ENCODE assay signal across 35 cellular contexts in genomic region chr7:115070311-115070710, GRCh38.
"Had no signal": no experiment of that assay in that cellular context is flagged by ENCODE, and none has a peak within 500 bp of the region (broad histone marks: within the 10 kb centered on the region; RNA-seq: fewer than 3 reads in every experiment).

No MANE protein-coding gene starts in this region.

- H3K27me3 Mint-ChIP-seq: activated CD4-positive, alpha-beta memory T cell treated with anti-CD3 and anti-CD28 coated beads, Interleukin-2, amount 10 ng/mL, durations not matched to agents 7 days and 5 days; activated CD4-positive, alpha-beta T cell treated with anti-CD3 and anti-CD28 coated beads, Interleukin-2, amount 10 ng/mL, durations not matched to agents 24 days and 14 days; activated naive CD4-positive, alpha-beta T cell treated with anti-CD3 and anti-CD28 coated beads, Interleukin-2, amount 50 U/mL, for 24 hours; activated naive CD8-positive, alpha-beta T cell treated with anti-CD3 and anti-CD28 coated beads, Interleukin-2, amount 50 U/mL, for 24 hours; activated T-cell treated with anti-CD3 and anti-CD28 coated beads, Interleukin-2, amount 50 U/mL, for 24 hours; activated T-helper 17 cell treated with anti-CD3 and anti-CD28 coated beads, Interleukin-2, amount 50 U/mL, for 72 hours; memory B cell; stimulated activated naive B cell treated with anti-CD40 and anti-IgM and Interleukin-4, amounts not matched to agents 10 μg/mL and 1 μg/mL and 100 μg/mL, for 72 hours; T-helper 17 cell had no signal

- H3K4me3 ChIP-seq: body of pancreas, cardiac muscle cell, colonic mucosa, dorsolateral prefrontal cortex, pancreas, prostate gland, right atrium auricular region, stomach, thyroid gland, upper lobe of left lung had no signal

- H3K36me3 Mint-ChIP-seq: memory B cell; naive thymus-derived CD8-positive, alpha-beta T cell; stimulated activated naive B cell treated with anti-CD40 and anti-IgM and Interleukin-4, amounts not matched to agents 10 μg/mL and 1 μg/mL and 100 μg/mL, for 72 hours had no signal

- H3K9me3 Mint-ChIP-seq: activated naive CD4-positive, alpha-beta T cell treated with anti-CD3 and anti-CD28 coated beads, Interleukin-2, amount 50 U/mL, for 24 hours; activated naive CD8-positive, alpha-beta T cell treated with anti-CD3 and anti-CD28 coated beads, Interleukin-2, amount 50 U/mL, for 24 hours; activated T-cell treated with anti-CD3 and anti-CD28 coated beads, Interleukin-2, amount 50 U/mL, for 24 hours; memory B cell had no signal

- H3K27me3 ChIP-seq: body of pancreas, cardiac muscle cell, colonic mucosa, dorsolateral prefrontal cortex, pancreas, right atrium auricular region, stomach, thyroid gland, upper lobe of left lung had no signal

- DNase-seq: activated CD4-positive, alpha-beta memory T cell treated with anti-CD3 and anti-CD28 coated beads, Interleukin-2, amount 10 ng/mL, durations not matched to agents 7 days and 5 days; activated CD4-positive, alpha-beta T cell treated with anti-CD3 and anti-CD28 coated beads, Interleukin-2, amount 10 ng/mL, durations not matched to agents 24 days and 14 days; activated CD4-positive, CD25-positive, alpha-beta regulatory T cell treated with anti-CD3 and anti-CD28 coated beads, Interleukin-2, amount 50 U/mL, for 72 hours; activated CD8-positive, alpha-beta memory T cell treated with anti-CD3 and anti-CD28 coated beads, Interleukin-2, amount 50 U/mL, for 48 hours; activated gamma-delta T cell treated with Interleukin-2 at 50 U/mL for 16 hours; activated naive CD8-positive, alpha-beta T cell treated with anti-CD3 and anti-CD28 coated beads, Interleukin-2, amount 50 U/mL, for 24 hours; activated T-cell treated with anti-CD3 and anti-CD28 coated beads, Interleukin-2, amount 50 U/mL, for 24 hours; body of pancreas; cerebellar nuclear complex; colonic mucosa; dorsolateral prefrontal cortex; effector memory CD4-positive, alpha-beta T cell; glutamatergic neuron; islet precursor cell; left colon; midbrain; naive thymus-derived CD8-positive, alpha-beta T cell; nucleus accumbens; pancreas; stimulated activated CD4-positive, alpha-beta T cell treated with anti-CD3 and anti-CD28 coated beads, Interleukin-15, amount 100 ng/mL, for 24 hours; stimulated activated CD4-positive, alpha-beta T cell treated with anti-CD3 and anti-CD28 coated beads, Interleukin-2, amount 100 ng/mL, for 24 hours; stimulated activated naive B cell treated with anti-CD40 and anti-IgM and Interleukin-4, amounts not matched to agents 10 μg/mL and 1 μg/mL and 100 μg/mL, for 72 hours; stomach; T-helper 17 cell; T1000; thyroid gland; upper lobe of left lung had no signal

- H3K4me1 Mint-ChIP-seq: activated naive CD4-positive, alpha-beta T cell treated with anti-CD3 and anti-CD28 coated beads, Interleukin-2, amount 50 U/mL, for 24 hours; activated naive CD8-positive, alpha-beta T cell treated with anti-CD3 and anti-CD28 coated beads, Interleukin-2, amount 50 U/mL, for 24 hours; T-helper 17 cell had no signal

- ATAC-seq: activated naive CD8-positive, alpha-beta T cell treated with anti-CD3 and anti-CD28 coated beads, Interleukin-2, amount 50 U/mL, for 24 hours; activated T-helper 17 cell treated with anti-CD3 and anti-CD28 coated beads, Interleukin-2, amount 50 U/mL, for 72 hours; body of pancreas; left colon; naive thymus-derived CD8-positive, alpha-beta T cell; pancreas; stimulated activated naive B cell treated with anti-CD40 and anti-IgM and Interleukin-4, amounts not matched to agents 10 μg/mL and 1 μg/mL and 100 μg/mL, for 72 hours; T-helper 17 cell had no signal

- H3K27ac Mint-ChIP-seq: activated CD4-positive, alpha-beta memory T cell treated with anti-CD3 and anti-CD28 coated beads, Interleukin-2, amount 10 ng/mL, durations not matched to agents 7 days and 5 days; activated CD4-positive, alpha-beta T cell treated with anti-CD3 and anti-CD28 coated beads, Interleukin-2, amount 10 ng/mL, durations not matched to agents 24 days and 14 days; activated naive CD4-positive, alpha-beta T cell treated with anti-CD3 and anti-CD28 coated beads, Interleukin-2, amount 50 U/mL, for 24 hours; activated naive CD8-positive, alpha-beta T cell treated with anti-CD3 and anti-CD28 coated beads, Interleukin-2, amount 50 U/mL, for 24 hours; activated T-cell treated with anti-CD3 and anti-CD28 coated beads, Interleukin-2, amount 50 U/mL, for 24 hours; activated T-helper 17 cell treated with anti-CD3 and anti-CD28 coated beads, Interleukin-2, amount 50 U/mL, for 72 hours; memory B cell; naive thymus-derived CD8-positive, alpha-beta T cell; stimulated activated naive B cell treated with anti-CD40 and anti-IgM and Interleukin-4, amounts not matched to agents 10 μg/mL and 1 μg/mL and 100 μg/mL, for 72 hours; T-helper 17 cell had no signal

- FAIRE-seq: frontal cortex, pancreas had no signal

- H3K27ac ChIP-seq: body of pancreas, cardiac muscle cell, colonic mucosa, dorsolateral prefrontal cortex, pancreas, prostate gland, right atrium auricular region, stomach, thyroid gland, upper lobe of left lung had no signal

- H3K36me3 ChIP-seq: cardiac muscle cell, colonic mucosa, pancreas, prostate gland, right atrium auricular region, stomach, thyroid gland, upper lobe of left lung had no signal

- H3K4me1 ChIP-seq: body of pancreas, colonic mucosa, prostate gland, right atrium auricular region, stomach, thyroid gland, upper lobe of left lung had no signal

- H3K4me3 Mint-ChIP-seq: activated CD4-positive, alpha-beta memory T cell treated with anti-CD3 and anti-CD28 coated beads, Interleukin-2, amount 10 ng/mL, durations not matched to agents 7 days and 5 days; activated CD4-positive, alpha-beta T cell treated with anti-CD3 and anti-CD28 coated beads, Interleukin-2, amount 10 ng/mL, durations not matched to agents 24 days and 14 days; activated naive CD4-positive, alpha-beta T cell treated with anti-CD3 and anti-CD28 coated beads, Interleukin-2, amount 50 U/mL, for 24 hours; activated naive CD8-positive, alpha-beta T cell treated with anti-CD3 and anti-CD28 coated beads, Interleukin-2, amount 50 U/mL, for 24 hours; activated T-cell treated with anti-CD3 and anti-CD28 coated beads, Interleukin-2, amount 50 U/mL, for 24 hours; activated T-helper 17 cell treated with anti-CD3 and anti-CD28 coated beads, Interleukin-2, amount 50 U/mL, for 72 hours; memory B cell; naive thymus-derived CD8-positive, alpha-beta T cell; neural crest cell; stimulated activated naive B cell treated with anti-CD40 and anti-IgM and Interleukin-4, amounts not matched to agents 10 μg/mL and 1 μg/mL and 100 μg/mL, for 72 hours; T-helper 17 cell had no signal

- H3K9me3 ChIP-seq: body of pancreas, colonic mucosa, pancreas, prostate gland, right atrium auricular region, stomach, thyroid gland, upper lobe of left lung had no signal
